In genomic region chr4:107094332-107094731, GRCh38 we compare ENCODE assay signal across 8 cellular contexts. TPM values are rescaled to one million over a fixed set of nuclear protein-coding genes. Genes with fewer than 3 reads are reported as not detected.
DNase-seq lines count a peak whose midpoint lies in the region; ATAC-seq, FAIRE-seq and TF ChIP-seq lines count a peak whose summit lies in the region.

No MANE protein-coding gene starts in this region.

- TF ChIP-seq CTCF in RWPE1 (conservative IDR thresholded peaks at IDR 0.05; ENCODE audit: low read depth) = no peak

- CTCF ChIA-PET in RWPE1 (lab: Yijun Ruan, JAX) = interaction anchor here (0.6 to 1.6 kb wide), 2 partner anchors 88 to 521 kb away, joined by 3 to 10 read pairs; no protein-coding TSS in a partner anchor

- TF ChIP-seq POLR2A in GM12892 (IDR thresholded peaks at IDR 0.05; ENCODE audit: low read depth, low read length) = no peak

- ATAC-seq in GM18499 (IDR thresholded peaks at IDR 0.05; ENCODE audit: insufficient read depth, unreplicated experiment) (peak; percentile 78), HG02678 (IDR thresholded peaks at IDR 0.05; ENCODE audit: unreplicated experiment) (peak; percentile 53), left lobe of liver (peak; percentile 33)

- H3K27ac ChIP-seq in RWPE1 = no peak overlapping the region

- no peak for FAIRE-seq in GM12892 (lab: Jason Lieb, UNC)

- POLR2A ChIA-PET in RWPE1 (lab: Yijun Ruan, JAX; ENCODE audit: low non-redundant PET) = no interaction called here

- DNase-seq in RWPE1 (ENCODE audit: low spot score) = peak; percentile 16
- DNase-seq in left lobe of liver (ENCODE audit: low spot score) = no peak
- no peak for DNase-seq in medulla oblongata (ENCODE audit: extremely low spot score)
- no peak for DNase-seq in GM12892 (ENCODE audit: insufficient read length)
- no peak for DNase-seq in stimulated activated naive CD4-positive, alpha-beta T cell treated with Interleukin-2 at 50 U/mL for 16 hours (lab: John Stamatoyannopoulos, UW)
- no peak for DNase-seq in NCI-H1105 (lab: John Stamatoyannopoulos, UW)

RNA-seq across cellular contexts. Expression of gene DKK2, which starts 58.2 kb away (rescaled TPM):
- total RNA-seq in left lobe of liver = not detected
- polyA plus RNA-seq in GM12892 (2012; ENCODE audit: missing spikeins) = not detected
